In the genomic region with DNA sequence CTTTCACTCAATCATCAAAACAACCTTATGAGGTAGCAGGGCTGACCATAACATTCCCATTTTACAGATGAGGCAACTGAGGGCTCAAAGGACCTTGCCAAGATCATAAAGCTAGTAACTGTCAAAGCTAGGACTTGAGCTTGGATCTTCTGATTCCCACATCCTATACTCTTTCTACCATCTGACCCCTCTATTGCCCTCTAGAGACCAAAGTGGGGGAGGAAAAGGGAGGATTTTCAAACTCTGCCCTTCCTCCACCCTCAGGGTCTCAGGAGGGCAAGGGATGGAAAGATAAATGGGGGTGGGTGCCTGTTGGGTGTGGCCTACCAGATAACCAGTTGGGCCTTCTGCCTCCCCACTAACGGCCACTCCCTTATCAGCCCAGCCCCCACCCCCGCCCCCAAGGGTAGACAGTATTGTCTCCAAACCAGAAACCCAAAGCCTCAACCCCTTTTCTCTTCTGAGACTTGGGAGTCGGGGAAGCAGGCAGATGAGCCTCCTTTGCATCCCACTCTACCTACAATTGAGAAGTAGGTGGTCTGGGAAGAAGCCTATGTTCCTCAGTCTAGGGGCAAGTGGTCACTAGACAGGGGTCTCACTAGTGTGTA, we compare ENCODE assay signal across 10 cellular contexts. TPM values are rescaled to one million over a fixed set of nuclear protein-coding genes. Genes with fewer than 3 reads are reported as not detected.
DNase-seq lines count a peak whose midpoint lies in the region; ATAC-seq and TF ChIP-seq lines count a peak whose summit lies in the region.
"Had no signal": no experiment of that assay in that cellular context is flagged by ENCODE, and none has a peak within 500 bp of the region (broad histone marks: within the 10 kb centered on the region; RNA-seq: fewer than 3 reads in every experiment).

No MANE protein-coding gene starts in this region.

- 53 to 63% methylated on average over 3 of the region's 3 CpGs for WGBS in testis, 2 donors

- H3K4me1 ChIP-seq in OCI-LY3 (ENCODE audit: low read length) (peaks cover 36% of the 10 kb centered on the region), testis (peaks cover 38% of the 10 kb centered on the region)

- H3K36me3 Mint-ChIP-seq in T-helper 2 cell treated with Interferon-gamma antibody and Interleukin-4, amounts not matched to agents 5 μg/mL and 100 μg/mL, for 36 hours (ENCODE audit: low read depth): peaks cover 39% of the 10 kb centered on the region
- H3K36me3 Mint-ChIP-seq in effector memory CD8-positive, alpha-beta T cell (ENCODE audit: insufficient read depth): peaks cover 32% of the 10 kb centered on the region
- peaks cover 14% of the 10 kb centered on the region for H3K36me3 Mint-ChIP-seq in progenitor cell of endocrine pancreas (ENCODE audit: insufficient read depth)

- peaks cover 60% of the 10 kb centered on the region for H3K79me2 ChIP-seq in OCI-LY3 (ENCODE audit: low read length)

- TF ChIP-seq CTCF in OCI-LY3 (IDR thresholded peaks at IDR 0.05; ENCODE audit: low read depth, low read length): 0 out of 2 replicates have a peak, but pooled peaks have one; percentile 2
- peak; percentile 41 for TF ChIP-seq CTCF in progenitor cell of endocrine pancreas (IDR thresholded peaks at IDR 0.05; ENCODE audit: unreplicated experiment)
- no peak for TF ChIP-seq CTCF in testis (IDR thresholded peaks at IDR 0.05)

- H4K20me1 ChIP-seq in OCI-LY3 (ENCODE audit: insufficient read depth, low read length): peaks cover 19% of the 10 kb centered on the region

- H3K4me2 ChIP-seq in OCI-LY3 (ENCODE audit: low read length): peak overlapping the region; percentile 90

- H3K27me3 ChIP-seq in OCI-LY3 (ENCODE audit: low read depth, low read length): no peaks in the 10 kb centered on the region
- H3K27me3 ChIP-seq in testis: no peaks in the 10 kb centered on the region

- no peak overlapping the region for H3K4me3 ChIP-seq in OCI-LY3 (ENCODE audit: low read length)
- H3K4me3 ChIP-seq in testis: no peak overlapping the region

- intact Hi-C loops in testis (cut with DNase I; ENCODE audit: low total_unique reads): no loop called here

- no peaks in the 10 kb centered on the region for H3K9me3 ChIP-seq in OCI-LY3 (ENCODE audit: insufficient read depth, low read length)
- H3K9me3 ChIP-seq in testis: no peaks in the 10 kb centered on the region

- H3K9me3 Mint-ChIP-seq in T-helper 2 cell treated with Interferon-gamma antibody and Interleukin-4, amounts not matched to agents 5 μg/mL and 100 μg/mL, for 36 hours: no peaks in the 10 kb centered on the region
- no peaks in the 10 kb centered on the region for H3K9me3 Mint-ChIP-seq in effector memory CD8-positive, alpha-beta T cell
- no peaks in the 10 kb centered on the region for H3K9me3 Mint-ChIP-seq in progenitor cell of endocrine pancreas (ENCODE audit: low read depth)
- H3K9me3 Mint-ChIP-seq: naive B cell had no signal

- no peak for DNase-seq in T-helper 2 cell treated with Interferon-gamma antibody and Interleukin-4, amounts not matched to agents 5 μg/mL and 100 μg/mL, for 36 hours (ENCODE audit: low spot score)
- no peak for DNase-seq in T-helper 2 cell
- DNase-seq in effector memory CD8-positive, alpha-beta T cell: no peak
- no peak for DNase-seq in progenitor cell of endocrine pancreas (ENCODE audit: low spot score, unreplicated experiment)
- DNase-seq in NK-92 (lab: John Stamatoyannopoulos, UW; ENCODE audit: unreplicated experiment): no peak
- no peak for DNase-seq in testis
- DNase-seq: naive B cell had no signal

- H3K4me1 Mint-ChIP-seq in T-helper 2 cell treated with Interferon-gamma antibody and Interleukin-4, amounts not matched to agents 5 μg/mL and 100 μg/mL, for 36 hours (ENCODE audit: low read depth): peaks cover 32% of the 10 kb centered on the region
- peaks cover 40 to 43% of the 10 kb centered on the region in 2 donors for H3K4me1 Mint-ChIP-seq in effector memory CD8-positive, alpha-beta T cell (ENCODE audit: low read depth in 2 of 2)
- H3K4me1 Mint-ChIP-seq in progenitor cell of endocrine pancreas (ENCODE audit: low read depth): peaks cover 30% of the 10 kb centered on the region

- ATAC-seq in effector memory CD8-positive, alpha-beta T cell (replicated peaks): no peak
- ATAC-seq in HG02840 (IDR thresholded peaks at IDR 0.05; ENCODE audit: low FRiP score, unreplicated experiment): no peak

- H3K9ac ChIP-seq in OCI-LY3 (ENCODE audit: low read length): no peak overlapping the region

- H3K27me3 Mint-ChIP-seq in T-helper 2 cell treated with Interferon-gamma antibody and Interleukin-4, amounts not matched to agents 5 μg/mL and 100 μg/mL, for 36 hours (ENCODE audit: low read depth): no peaks in the 10 kb centered on the region
- no peaks in the 10 kb centered on the region for H3K27me3 Mint-ChIP-seq in effector memory CD8-positive, alpha-beta T cell
- no peaks in the 10 kb centered on the region for H3K27me3 Mint-ChIP-seq in progenitor cell of endocrine pancreas
- H3K27me3 Mint-ChIP-seq: naive B cell had no signal

- H3K4me3 Mint-ChIP-seq in T-helper 2 cell treated with Interferon-gamma antibody and Interleukin-4, amounts not matched to agents 5 μg/mL and 100 μg/mL, for 36 hours: peak overlapping the region; percentile 82
- H3K4me3 Mint-ChIP-seq in effector memory CD8-positive, alpha-beta T cell: no peak overlapping the region
- peak overlapping the region; percentile 90 for H3K4me3 Mint-ChIP-seq in progenitor cell of endocrine pancreas (ENCODE audit: low read depth)

- no peak overlapping the region for H3K27ac Mint-ChIP-seq in T-helper 2 cell treated with Interferon-gamma antibody and Interleukin-4, amounts not matched to agents 5 μg/mL and 100 μg/mL, for 36 hours
- H3K27ac Mint-ChIP-seq in effector memory CD8-positive, alpha-beta T cell: peak overlapping the region; percentile 85 to 93
- H3K27ac Mint-ChIP-seq in progenitor cell of endocrine pancreas: no peak overlapping the region

- H3K36me3 ChIP-seq in OCI-LY3 (replicated peaks; ENCODE audit: low read depth, low read length) (peaks cover 21% of the 10 kb centered on the region), testis (ENCODE audit: low read depth, missing control alignments) (no peaks in the 10 kb centered on the region)

- TF ChIP-seq POLR2A in testis (IDR thresholded peaks at IDR 0.05): no peak

- no peak overlapping the region for H2AFZ ChIP-seq in OCI-LY3 (ENCODE audit: low read depth, low read length)

- no peak overlapping the region for H3K27ac ChIP-seq in OCI-LY3 (ENCODE audit: low read length)
- H3K27ac ChIP-seq in testis: no peak overlapping the region
- H3K27ac ChIP-seq: coronary artery had no signal

RNA-seq across cellular contexts. Expression of gene LDB1, which starts 7.9 kb away (rescaled TPM):
- total RNA-seq in progenitor cell of endocrine pancreas (99.5 and 107 TPM in 2 replicates), testis (10 to 100 TPM; 80.0 to 90.5 TPM)
- 64.2 TPM for polyA plus RNA-seq in testis (ENCODE audit: insufficient read depth, low read depth, low replicate concordance)

RNA-seq across cellular contexts. Expression of gene PPRC1, which starts 20.5 kb away (rescaled TPM):
- total RNA-seq in progenitor cell of endocrine pancreas: 40.1 and 41.9 TPM in 2 replicates
- total RNA-seq in testis: 10 to 100 TPM; 38.7 to 49.1 TPM
- 27.0 TPM for polyA plus RNA-seq in testis (ENCODE audit: insufficient read depth, low read depth, low replicate concordance)

RNA-seq across cellular contexts. Expression of gene NOLC1, which starts 39.9 kb away (rescaled TPM):
- 64.7 and 68.9 TPM in 2 replicates for total RNA-seq in progenitor cell of endocrine pancreas
- total RNA-seq in testis: 10 to 100 TPM; 53.7 to 63.8 TPM
- 46.6 TPM for polyA plus RNA-seq in testis (ENCODE audit: insufficient read depth, low read depth, low replicate concordance)

RNA-seq across cellular contexts. Expression of gene HPS6, which starts 47.2 kb away (rescaled TPM):
- 15.6 and 17.2 TPM in 2 replicates for total RNA-seq in progenitor cell of endocrine pancreas
- 10 to 100 TPM; 19.6 to 23.2 TPM for total RNA-seq in testis
- polyA plus RNA-seq in testis (ENCODE audit: insufficient read depth, low read depth, low replicate concordance): 9.7 TPM

RNA-seq across cellular contexts. Expression of gene ARMH3, which starts 56.3 kb away (rescaled TPM):
- total RNA-seq in progenitor cell of endocrine pancreas (27.1 and 34.4 TPM in 2 replicates), testis (10 to 100 TPM; 21.6 to 23.7 TPM)
- 20.2 TPM for polyA plus RNA-seq in testis (ENCODE audit: insufficient read depth, low read depth, low replicate concordance)

Comparison
In these comparisons a context has a peak if more than half of its experiments do, and no peak if none do; other contexts are left out.
1. H3K27ac Mint-ChIP-seq: peak in effector memory CD8-positive, alpha-beta T cell (2 of 2); none in T-helper 2 cell treated with Interferon-gamma antibody and Interleukin-4, amounts not matched to agents 5 μg/mL and 100 μg/mL, for 36 hours (single experiment) and progenitor cell of endocrine pancreas (single experiment).
2. H3K4me3 Mint-ChIP-seq: peak in T-helper 2 cell treated with Interferon-gamma antibody and Interleukin-4, amounts not matched to agents 5 μg/mL and 100 μg/mL, for 36 hours (single experiment) and progenitor cell of endocrine pancreas (single experiment); none in effector memory CD8-positive, alpha-beta T cell (0 of 2).
3. CTCF ChIP-seq: peak in OCI-LY3 (single experiment) and progenitor cell of endocrine pancreas (single experiment); none in testis (0 of 3).